3 cellular contexts compared by ENCODE assay signal in the genomic region with DNA sequence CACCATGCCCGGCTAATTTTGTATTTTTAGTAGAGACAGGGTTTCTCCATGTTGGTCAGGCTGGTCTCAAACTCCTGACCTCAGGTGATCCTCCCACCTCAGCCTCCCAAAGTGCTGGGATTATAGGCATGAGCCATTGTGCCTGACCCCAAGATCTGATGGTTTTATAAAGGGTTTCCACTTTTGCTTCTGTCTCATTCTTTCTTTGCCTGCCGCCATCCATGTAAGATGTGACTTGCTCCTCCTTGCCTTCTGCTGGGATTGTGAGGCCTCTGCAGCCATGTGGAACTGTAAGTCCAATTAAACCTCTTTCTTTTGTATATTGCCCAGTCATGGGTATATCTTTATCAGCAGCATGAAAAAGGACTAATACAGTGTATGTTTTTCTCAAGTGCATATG. TPM values are rescaled to one million over a fixed set of nuclear protein-coding genes. Genes with fewer than 3 reads are reported as not detected.
"Had no signal": no experiment of that assay in that cellular context is flagged by ENCODE, and none has a peak within 500 bp of the region (broad histone marks: within the 10 kb centered on the region; RNA-seq: fewer than 3 reads in every experiment).

No MANE protein-coding gene starts in this region.

RNA-seq across cellular contexts. Expression of gene DDX4, which starts 18.8 kb away (rescaled TPM):
- total RNA-seq: HT-29, IMR-90 had no signal
- polyA plus RNA-seq: IgD-negative memory B cell, IMR-90 had no signal
